ENCODE assay signal across 21 cellular contexts in the genomic region with DNA sequence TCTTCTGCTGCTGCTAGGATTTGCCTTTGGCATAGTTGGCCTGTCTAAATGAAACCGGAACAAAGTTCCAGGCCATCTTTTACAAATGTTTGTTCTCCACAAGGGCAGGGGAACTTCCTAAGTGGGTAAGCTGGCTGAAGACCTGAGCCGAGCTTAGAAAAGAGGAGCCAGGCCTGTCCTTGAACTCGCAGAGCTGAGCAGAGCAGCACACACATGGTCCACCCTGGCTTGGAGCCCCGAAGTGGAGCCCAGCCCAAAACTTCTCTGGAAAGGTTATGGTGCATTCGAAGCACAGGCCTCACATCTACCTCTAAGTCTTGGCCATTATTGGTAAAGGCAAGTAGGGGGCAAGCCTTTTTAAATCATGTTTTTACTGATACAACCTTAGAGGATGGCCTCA. TPM values are rescaled to one million over a fixed set of nuclear protein-coding genes. Genes with fewer than 3 reads are reported as not detected.
DNase-seq lines count a peak whose midpoint lies in the region; ATAC-seq and TF ChIP-seq lines count a peak whose summit lies in the region.
"Had no signal": no experiment of that assay in that cellular context is flagged by ENCODE, and none has a peak within 500 bp of the region (broad histone marks: within the 10 kb centered on the region; RNA-seq: fewer than 3 reads in every experiment).

No MANE protein-coding gene starts in this region.

- H4K20me1 ChIP-seq in MM.1S (ENCODE audit: insufficient read depth, low read length) (no peaks in the 10 kb centered on the region), neural progenitor cell (ENCODE audit: low read depth) (no peaks in the 10 kb centered on the region)
- H4K20me1 ChIP-seq: BLaER1 had no signal

- no peak for ATAC-seq in natural killer cell treated with Interleukin-12 subunit alpha and Interleukin-12 subunit beta and Interleukin-15 and Interleukin-18, amount 100 ng/mL, for 72 hours
- ATAC-seq: Panc1 had no signal

- no peaks in the 10 kb centered on the region for H3K9me2 ChIP-seq in MM.1S (replicated peaks; ENCODE audit: insufficient read depth, low read length)

- H3K79me2 ChIP-seq in MM.1S (ENCODE audit: low read length) (no peaks in the 10 kb centered on the region), neural progenitor cell (ENCODE audit: low read depth) (no peaks in the 10 kb centered on the region)

- TF ChIP-seq CTCF in MM.1S (IDR thresholded peaks at IDR 0.05; ENCODE audit: low read length): no peak
- TF ChIP-seq CTCF in endodermal cell (conservative IDR thresholded peaks at IDR 0.05): no peak
- no peak for TF ChIP-seq CTCF in neural progenitor cell (IDR thresholded peaks at IDR 0.05)
- TF ChIP-seq CTCF in suprapubic skin (IDR thresholded peaks at IDR 0.05): no peak
- TF ChIP-seq CTCF in GM10248 (IDR thresholded peaks at IDR 0.05; ENCODE audit: control extremely low read depth, extremely low read depth, low read depth, missing control alignments): no peak

- CTCF ChIA-PET in GM10248 (lab: Yijun Ruan, JAX): no interaction called here

- H3K27ac Mint-ChIP-seq in endodermal cell (no peak overlapping the region), neural progenitor cell (no peak overlapping the region)
- H3K27ac Mint-ChIP-seq in natural killer cell treated with Interleukin-12 subunit alpha and Interleukin-12 subunit beta and Interleukin-15 and Interleukin-18, amount 100 ng/mL, for 72 hours: no peak overlapping the region
- H3K27ac Mint-ChIP-seq: CD4-positive, alpha-beta T cell had no signal

- H3K9me3 ChIP-seq in MM.1S (replicated peaks; ENCODE audit: insufficient read depth, low read length): no peaks in the 10 kb centered on the region
- H3K9me3 ChIP-seq in endodermal cell (ENCODE audit: control insufficient read depth, low read length): no peaks in the 10 kb centered on the region
- no peaks in the 10 kb centered on the region for H3K9me3 ChIP-seq in neural progenitor cell (ENCODE audit: low read depth)
- no peaks in the 10 kb centered on the region for H3K9me3 ChIP-seq in suprapubic skin

- H3K4me3 Mint-ChIP-seq in endodermal cell (no peak overlapping the region), neural progenitor cell (no peak overlapping the region)
- H3K4me3 Mint-ChIP-seq in natural killer cell treated with Interleukin-12 subunit alpha and Interleukin-12 subunit beta and Interleukin-15 and Interleukin-18, amount 100 ng/mL, for 72 hours: no peak overlapping the region
- H3K4me3 Mint-ChIP-seq: CD4-positive, alpha-beta T cell had no signal

- no peak for TF ChIP-seq EP300 in suprapubic skin (IDR thresholded peaks at IDR 0.05)

- 0 out of 2 replicates have a peak, but pooled peaks cover 3% of the 10 kb centered on the region for H3K4me1 ChIP-seq in MM.1S (ENCODE audit: low read length)
- no peaks in the 10 kb centered on the region for H3K4me1 ChIP-seq in endodermal cell (ENCODE audit: control insufficient read depth, insufficient read depth, low read length)
- no peaks in the 10 kb centered on the region for H3K4me1 ChIP-seq in neural progenitor cell
- no peaks in the 10 kb centered on the region for H3K4me1 ChIP-seq in suprapubic skin
- H3K4me1 ChIP-seq: BLaER1 had no signal

- H3K4me3 ChIP-seq in MM.1S (ENCODE audit: low read length): no peak overlapping the region
- H3K4me3 ChIP-seq in endodermal cell (ENCODE audit: low read length): no peak overlapping the region
- no peak overlapping the region for H3K4me3 ChIP-seq in neural progenitor cell
- no peak overlapping the region for H3K4me3 ChIP-seq in suprapubic skin
- H3K4me3 ChIP-seq: BLaER1 had no signal

- no peak overlapping the region for H3K9ac ChIP-seq in MM.1S (ENCODE audit: low read length)
- no peak overlapping the region for H3K9ac ChIP-seq in endodermal cell (ENCODE audit: extremely low read depth, low read length, poor library complexity, severe bottlenecking)
- no peak overlapping the region for H3K9ac ChIP-seq in neural progenitor cell
- H3K9ac ChIP-seq: BLaER1 had no signal

- POLR2A ChIA-PET in GM10248 (lab: Yijun Ruan, JAX): no interaction called here

- peaks cover 9% of the 10 kb centered on the region for H3K4me1 Mint-ChIP-seq in endodermal cell
- peaks cover 18% of the 10 kb centered on the region for H3K4me1 Mint-ChIP-seq in neural progenitor cell
- no peaks in the 10 kb centered on the region for H3K4me1 Mint-ChIP-seq in natural killer cell treated with Interleukin-12 subunit alpha and Interleukin-12 subunit beta and Interleukin-15 and Interleukin-18, amount 100 ng/mL, for 72 hours (ENCODE audit: low read depth in 2 of 2)

- WGBS in endodermal cell (ENCODE audit: insufficient coverage in 1 of 2, insufficient read length in 1 of 2), 2 experiments: 93% methylated on average over 2 to 5 of the region's 5 CpGs
- WGBS in suprapubic skin: 88% methylated on average over 5 of the region's 5 CpGs

- H3K27ac ChIP-seq in MM.1S (ENCODE audit: low read length) (no peak overlapping the region), endodermal cell (ENCODE audit: low read depth, low read length) (peak overlapping the region; percentile 78), neural progenitor cell (no peak overlapping the region), suprapubic skin (no peak overlapping the region)
- H3K27ac ChIP-seq: BLaER1 had no signal

- H3K27me3 Mint-ChIP-seq in endodermal cell (ENCODE audit: insufficient read depth) (no peaks in the 10 kb centered on the region), neural progenitor cell (ENCODE audit: insufficient read depth, low read depth) (no peaks in the 10 kb centered on the region)
- H3K27me3 Mint-ChIP-seq in natural killer cell treated with Interleukin-12 subunit alpha and Interleukin-12 subunit beta and Interleukin-15 and Interleukin-18, amount 100 ng/mL, for 72 hours: peaks cover 0 to 8% of the 10 kb centered on the region in 2 donors
- H3K27me3 Mint-ChIP-seq: CD4-positive, alpha-beta T cell had no signal

- H3K9me3 Mint-ChIP-seq in endodermal cell: no peaks in the 10 kb centered on the region
- peaks cover 7% of the 10 kb centered on the region for H3K9me3 Mint-ChIP-seq in neural progenitor cell
- no peaks in the 10 kb centered on the region for H3K9me3 Mint-ChIP-seq in natural killer cell treated with Interleukin-12 subunit alpha and Interleukin-12 subunit beta and Interleukin-15 and Interleukin-18, amount 100 ng/mL, for 72 hours
- H3K9me3 Mint-ChIP-seq: CD4-positive, alpha-beta T cell had no signal

- DNase-seq in MM.1S (no peak), endodermal cell (no peak), neural progenitor cell (ENCODE audit: low spot score) (no peak), suprapubic skin (ENCODE audit: low spot score in 2 of 2) (no peak), GM10248 (ENCODE audit: extremely low spot score) (no peak), NCI-H2107 (lab: John Stamatoyannopoulos, UW) (no peak)
- DNase-seq in natural killer cell treated with Interleukin-12 subunit alpha and Interleukin-12 subunit beta and Interleukin-15 and Interleukin-18, amount 100 ng/mL, for 72 hours (ENCODE audit: low spot score): no peak
- DNase-seq: CD4-positive, alpha-beta T cell; COR-L47; DMS 273 treated with DMSO at 0.1 percent for 48 hours; DMS79 treated with DMSO at 0.1 percent for 48 hours; IMR-90; NCI-H1417 treated with DMSO at 0.1 percent for 48 hours; NCI-H187; NCI-H2227 treated with DMSO at 0.1 percent for 48 hours; NCI-H510A; NCI-H748 treated with DMSO at 0.1 percent for 48 hours; NK-92 treated with Interleukin-12 subunit alpha and Interleukin-12 subunit beta, amount 100 ng/mL, for 24 hours; T-helper 1 cell had no signal

- H3K36me3 Mint-ChIP-seq in endodermal cell (ENCODE audit: low read depth): no peaks in the 10 kb centered on the region
- H3K36me3 Mint-ChIP-seq in neural progenitor cell: no peaks in the 10 kb centered on the region
- H3K36me3 Mint-ChIP-seq in natural killer cell treated with Interleukin-12 subunit alpha and Interleukin-12 subunit beta and Interleukin-15 and Interleukin-18, amount 100 ng/mL, for 72 hours: no peaks in the 10 kb centered on the region

- no peak for TF ChIP-seq POLR2A in suprapubic skin (IDR thresholded peaks at IDR 0.05)

- H2AFZ ChIP-seq in MM.1S (ENCODE audit: low read length): 0 out of 2 replicates have a peak overlapping the region, but pooled peaks have one; percentile 13
- H2AFZ ChIP-seq in neural progenitor cell (replicated peaks): peak overlapping the region; percentile 50

- H3F3A ChIP-seq in MM.1S (ENCODE audit: insufficient read depth, low read length) (no peaks in the 10 kb centered on the region), neural progenitor cell (ENCODE audit: low read depth) (no peaks in the 10 kb centered on the region)

- no peaks in the 10 kb centered on the region for H3K27me3 ChIP-seq in MM.1S (replicated peaks; ENCODE audit: insufficient read depth, low read length)
- H3K27me3 ChIP-seq in endodermal cell (ENCODE audit: control insufficient read depth, insufficient read depth, low read length, poor library complexity, severe bottlenecking): no peaks in the 10 kb centered on the region
- no peaks in the 10 kb centered on the region for H3K27me3 ChIP-seq in neural progenitor cell
- no peaks in the 10 kb centered on the region for H3K27me3 ChIP-seq in suprapubic skin
- H3K27me3 ChIP-seq: BLaER1 had no signal

- H3K36me3 ChIP-seq in MM.1S (replicated peaks; ENCODE audit: insufficient read depth, low read length) (no peaks in the 10 kb centered on the region), endodermal cell (ENCODE audit: control insufficient read depth, insufficient read depth, low read length) (no peaks in the 10 kb centered on the region), neural progenitor cell (no peaks in the 10 kb centered on the region), suprapubic skin (no peaks in the 10 kb centered on the region)
- H3K36me3 ChIP-seq: BLaER1 had no signal

- H3K4me2 ChIP-seq in MM.1S (ENCODE audit: low read depth, low read length) (no peak overlapping the region), neural progenitor cell (no peak overlapping the region)
- H3K4me2 ChIP-seq: BLaER1 had no signal

RNA-seq across cellular contexts. Expression of a gene that starts 55.9 kb away (rescaled TPM):
- 100 to 1,000 TPM; 237 to 269 TPM for total RNA-seq in endodermal cell
- polyA plus RNA-seq in endodermal cell (2013, experiment 1 of 2): 364 TPM
- polyA plus RNA-seq in endodermal cell (2013, experiment 2 of 2): 310 TPM
- 640 and 1,051 TPM in 2 replicates for total RNA-seq in neural progenitor cell (ENCODE audit: low replicate concordance)
- total RNA-seq in suprapubic skin: 100 to 1,000 TPM; 226 to 489 (median 396) TPM
- 100 to 1,000 TPM; 244 to 362 TPM for total RNA-seq in natural killer cell treated with Interleukin-12 subunit alpha and Interleukin-12 subunit beta and Interleukin-15 and Interleukin-18, amount 100 ng/mL, for 72 hours
